ENCODE assay signal across 9 cellular contexts in the genomic region with DNA sequence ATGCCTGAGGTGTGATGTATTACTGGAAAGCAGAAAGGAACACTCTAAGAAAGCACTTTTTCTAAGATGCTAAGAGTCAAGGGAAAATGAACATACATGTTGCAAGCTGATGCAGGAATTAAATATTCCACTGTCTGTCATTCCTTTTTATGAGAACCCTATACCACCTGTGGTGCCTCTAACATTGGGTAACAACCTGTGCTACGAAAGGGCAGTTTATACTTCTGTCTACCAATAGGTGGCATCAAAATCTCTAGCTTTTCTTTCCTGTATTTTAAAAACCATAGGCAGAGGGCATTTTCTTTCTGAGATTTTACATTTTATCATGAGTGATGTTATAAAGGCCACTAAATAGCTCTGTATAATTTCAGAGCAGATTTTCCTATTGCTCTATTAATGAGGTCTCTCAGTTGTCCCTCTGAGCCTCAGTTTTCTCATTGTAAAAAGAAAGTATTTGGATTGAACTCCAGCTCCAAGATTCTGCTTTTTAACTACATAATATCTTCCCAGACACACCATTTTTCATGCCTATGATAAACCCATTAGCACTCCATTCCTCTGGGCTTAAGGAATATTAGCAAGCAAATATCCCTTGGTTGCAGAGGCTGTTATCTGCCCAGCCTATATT. TPM values are rescaled to one million over a fixed set of nuclear protein-coding genes. Genes with fewer than 3 reads are reported as not detected.
DNase-seq lines count a peak whose midpoint lies in the region; ATAC-seq and TF ChIP-seq lines count a peak whose summit lies in the region.
"Had no signal": no experiment of that assay in that cellular context is flagged by ENCODE, and none has a peak within 500 bp of the region (broad histone marks: within the 10 kb centered on the region; RNA-seq: fewer than 3 reads in every experiment).

No MANE protein-coding gene starts in this region.

- H3K4me1 ChIP-seq in DOHH2 (ENCODE audit: control insufficient read depth, low read length): no peaks in the 10 kb centered on the region
- H3K4me1 ChIP-seq in right atrium auricular region: peaks cover 0 to 16% of the 10 kb centered on the region in 2 donors

- H3K27ac ChIP-seq in DOHH2 (ENCODE audit: low read depth, low read length): no peak overlapping the region
- H3K27ac ChIP-seq in SU-DHL-6 (ENCODE audit: low read depth, low read length): no peak overlapping the region
- H3K27ac ChIP-seq in right atrium auricular region: no peak overlapping the region

- no peak overlapping the region for H3K9ac ChIP-seq in SU-DHL-6 (ENCODE audit: low read length)

- no peak overlapping the region for H3K4me3 ChIP-seq in DOHH2 (ENCODE audit: low read length)
- H3K4me3 ChIP-seq in SU-DHL-6 (ENCODE audit: insufficient read depth, low read length, poor library complexity, severe bottlenecking): no peak overlapping the region
- no peak overlapping the region for H3K4me3 ChIP-seq in right atrium auricular region

- H3K79me2 ChIP-seq in DOHH2 (ENCODE audit: control insufficient read depth, low read length) (no peaks in the 10 kb centered on the region), SU-DHL-6 (ENCODE audit: insufficient read depth, low read length) (no peaks in the 10 kb centered on the region)

- TF ChIP-seq CTCF in DOHH2 (IDR thresholded peaks at IDR 0.05; ENCODE audit: low read depth, low read length, poor library complexity, severe bottlenecking) (peak; percentile 59), SU-DHL-6 (IDR thresholded peaks at IDR 0.05; ENCODE audit: insufficient read depth, low read length, poor library complexity, severe bottlenecking) (peak; percentile 21), right atrium auricular region (IDR thresholded peaks at IDR 0.05) (peak in 1 of 2 donors; percentile 63)

- H3K9me3 Mint-ChIP-seq in stimulated activated effector memory CD8-positive, alpha-beta T cell treated with anti-CD3 and anti-CD28 coated beads, Interleukin-12 subunit alpha, Interleukin-12 subunit beta, amount 100 ng/mL, for 72 hours: no peaks in the 10 kb centered on the region

- H3K4me2 ChIP-seq in DOHH2 (ENCODE audit: low read length) (no peak overlapping the region), SU-DHL-6 (ENCODE audit: low read depth, low read length, poor library complexity, severe bottlenecking) (no peak overlapping the region)

- H3K36me3 ChIP-seq in DOHH2 (ENCODE audit: control insufficient read depth, low read length) (no peaks in the 10 kb centered on the region), SU-DHL-6 (ENCODE audit: low read length) (no peaks in the 10 kb centered on the region), right atrium auricular region (no peaks in the 10 kb centered on the region)

- H3K9me2 ChIP-seq in DOHH2 (replicated peaks; ENCODE audit: control insufficient read depth, low read length): no peaks in the 10 kb centered on the region
- no peaks in the 10 kb centered on the region for H3K9me2 ChIP-seq in SU-DHL-6 (replicated peaks; ENCODE audit: insufficient read depth, low read length)

- H3K27ac Mint-ChIP-seq in stimulated activated effector memory CD8-positive, alpha-beta T cell treated with anti-CD3 and anti-CD28 coated beads, Interleukin-12 subunit alpha, Interleukin-12 subunit beta, amount 100 ng/mL, for 72 hours: no peak overlapping the region
- H3K27ac Mint-ChIP-seq: naive B cell had no signal

- no peak for ATAC-seq in stimulated activated effector memory CD8-positive, alpha-beta T cell treated with anti-CD3 and anti-CD28 coated beads, Interleukin-12 subunit alpha, Interleukin-12 subunit beta, amount 100 ng/mL, for 72 hours
- no peak for ATAC-seq in Right ventricle myocardium superior (ENCODE audit: poor library complexity)

- H3F3A ChIP-seq in DOHH2 (ENCODE audit: control insufficient read depth, insufficient read depth): no peaks in the 10 kb centered on the region
- H3F3A ChIP-seq in SU-DHL-6 (ENCODE audit: insufficient read depth): no peaks in the 10 kb centered on the region

- H3K4me3 Mint-ChIP-seq in stimulated activated effector memory CD8-positive, alpha-beta T cell treated with anti-CD3 and anti-CD28 coated beads, Interleukin-12 subunit alpha, Interleukin-12 subunit beta, amount 100 ng/mL, for 72 hours: no peak overlapping the region
- H3K4me3 Mint-ChIP-seq: naive B cell had no signal

- no peaks in the 10 kb centered on the region for H3K36me3 Mint-ChIP-seq in stimulated activated effector memory CD8-positive, alpha-beta T cell treated with anti-CD3 and anti-CD28 coated beads, Interleukin-12 subunit alpha, Interleukin-12 subunit beta, amount 100 ng/mL, for 72 hours

- intact Hi-C loops in Right ventricle myocardium superior (cut with DNase I): loop anchor here (10.0 kb wide), 1 partner anchor 1004 kb away; no protein-coding TSS in a partner anchor

- H2AFZ ChIP-seq in SU-DHL-6 (ENCODE audit: low read depth, low read length, severe bottlenecking): no peak overlapping the region

- peaks cover 6% of the 10 kb centered on the region for H3K4me1 Mint-ChIP-seq in stimulated activated effector memory CD8-positive, alpha-beta T cell treated with anti-CD3 and anti-CD28 coated beads, Interleukin-12 subunit alpha, Interleukin-12 subunit beta, amount 100 ng/mL, for 72 hours

- H3K27me3 ChIP-seq in DOHH2 (ENCODE audit: control insufficient read depth, low read length): 0 out of 2 replicates have a peak, but pooled peaks cover 3% of the 10 kb centered on the region
- no peaks in the 10 kb centered on the region; the same call in 1 of the 2 replicates for H3K27me3 ChIP-seq in SU-DHL-6 (ENCODE audit: low read length)
- peaks cover 3 to 18% of the 10 kb centered on the region in 2 donors for H3K27me3 ChIP-seq in right atrium auricular region

- H3K9me3 ChIP-seq in DOHH2 (ENCODE audit: control insufficient read depth, insufficient read depth, low read length) (no peaks in the 10 kb centered on the region), SU-DHL-6 (ENCODE audit: insufficient read depth, low read length) (no peaks in the 10 kb centered on the region), right atrium auricular region (no peaks in the 10 kb centered on the region)

- no peaks in the 10 kb centered on the region for H4K20me1 ChIP-seq in DOHH2 (ENCODE audit: control insufficient read depth, insufficient read depth, low read depth, low read length)
- no peaks in the 10 kb centered on the region for H4K20me1 ChIP-seq in SU-DHL-6 (ENCODE audit: low read depth, low read length)

- DNase-seq in LoVo (ENCODE audit: low spot score) (peak; percentile 17), left kidney (ENCODE audit: low read depth, low spot score) (peak; percentile 17), right atrium auricular region (ENCODE audit: low spot score) (no peak), Right ventricle myocardium superior (no peak)
- no peak for DNase-seq in stimulated activated CD4-positive, alpha-beta T cell treated with anti-CD3 and anti-CD28 coated beads, Interleukin-1b, Interleukin-23, amount 100 ng/mL, for 48 hours
- no peak for DNase-seq in stimulated activated effector memory CD8-positive, alpha-beta T cell treated with anti-CD3 and anti-CD28 coated beads, Interleukin-12 subunit alpha, Interleukin-12 subunit beta, amount 100 ng/mL, for 72 hours (ENCODE audit: low spot score in 2 of 2)
- DNase-seq: naive B cell had no signal

RNA-seq across cellular contexts. Expression of a gene that starts 3.5 kb away (rescaled TPM):
- total RNA-seq in right atrium auricular region (10 to 100 TPM in 1 of 2 donors, under 1 TPM in 1; 0.31 to 28.0 TPM), Right ventricle myocardium superior (52.3 TPM)

Comparison
In these comparisons a context has a peak if more than half of its experiments do, and no peak if none do; other contexts are left out.
1. DNase-seq: peak in LoVo (single experiment) and left kidney (single experiment); none in stimulated activated CD4-positive, alpha-beta T cell treated with anti-CD3 and anti-CD28 coated beads, Interleukin-1b, Interleukin-23, amount 100 ng/mL, for 48 hours (single experiment), stimulated activated effector memory CD8-positive, alpha-beta T cell treated with anti-CD3 and anti-CD28 coated beads, Interleukin-12 subunit alpha, Interleukin-12 subunit beta, amount 100 ng/mL, for 72 hours (0 of 2), right atrium auricular region (single experiment) and Right ventricle myocardium superior (single experiment).